Comparison of ENCODE assay signal across 9 cellular contexts in the genomic region with DNA sequence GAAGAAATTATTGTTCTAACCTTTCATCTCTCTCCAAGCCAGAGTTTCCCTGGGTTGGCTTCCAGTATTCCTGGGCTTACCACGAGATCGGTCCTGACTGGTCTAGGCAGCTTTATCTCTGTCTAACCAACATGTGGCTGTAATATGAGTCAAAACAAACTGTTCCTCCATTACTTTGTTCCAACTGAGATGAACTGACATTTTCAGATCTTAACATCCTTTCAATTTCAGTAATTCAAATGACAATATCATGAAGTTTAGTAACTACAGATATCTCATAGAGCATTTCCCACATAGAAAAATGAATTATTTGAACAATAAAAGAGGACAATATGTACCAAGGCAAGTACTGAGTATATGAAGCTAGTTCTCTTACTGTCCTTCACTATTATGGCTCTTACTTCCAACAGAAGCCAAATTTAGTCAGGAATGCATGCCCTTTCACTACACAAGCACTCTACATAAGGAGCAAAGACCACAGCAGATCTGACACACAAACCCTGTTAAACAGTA. TPM values are rescaled to one million over a fixed set of nuclear protein-coding genes. Genes with fewer than 3 reads are reported as not detected.
DNase-seq lines count a peak whose midpoint lies in the region; ATAC-seq and TF ChIP-seq lines count a peak whose summit lies in the region.
"Had no signal": no experiment of that assay in that cellular context is flagged by ENCODE, and none has a peak within 500 bp of the region (broad histone marks: within the 10 kb centered on the region; RNA-seq: fewer than 3 reads in every experiment).

No MANE protein-coding gene starts in this region.

- no peaks in the 10 kb centered on the region for H3K36me3 ChIP-seq in prostate gland
- no peaks in the 10 kb centered on the region for H3K36me3 ChIP-seq in mucosa of descending colon (ENCODE audit: low read depth)

- WGBS in prostate gland, result 22% methylated on average over 2 of the region's 2 CpGs

- ATAC-seq in GM18873 (IDR thresholded peaks at IDR 0.05; ENCODE audit: low FRiP score, unreplicated experiment) (no peak), mucosa of descending colon (no peak)

- intact Hi-C loops in prostate gland (cut with DNase I) (no loop called here), mucosa of descending colon (cut with DNase I, micrococcal nuclease) (no loop called here)

- TF ChIP-seq CTCF in epithelial cell of esophagus (IDR thresholded peaks at IDR 0.05; ENCODE audit: insufficient read depth, low read depth, low read length, missing control alignments), result no peak
- TF ChIP-seq CTCF in prostate gland (IDR thresholded peaks at IDR 0.05), result no peak
- TF ChIP-seq CTCF in mucosa of descending colon (IDR thresholded peaks at IDR 0.05), result no peak

- TF ChIP-seq POLR2A in prostate gland (IDR thresholded peaks at IDR 0.05), result no peak
- no peak for TF ChIP-seq POLR2A in erythroblast (IDR thresholded peaks at IDR 0.05; ENCODE audit: low read length)

- H3K9me3 ChIP-seq in prostate gland (no peaks in the 10 kb centered on the region), mucosa of descending colon (peaks cover 2% of the 10 kb centered on the region)

- peak overlapping the region; percentile 50 to 66 for H3K27ac ChIP-seq in prostate gland

- H3K4me1 ChIP-seq in prostate gland (replicated peaks) (no peaks in the 10 kb centered on the region), mucosa of descending colon (ENCODE audit: low read depth) (no peaks in the 10 kb centered on the region)

- H3K4me3 ChIP-seq in epithelial cell of esophagus (ENCODE audit: low read length) (no peak overlapping the region), prostate gland (no peak overlapping the region), mucosa of descending colon (no peak overlapping the region)

- DNase-seq in G401 (ENCODE audit: low spot score) (peak; percentile 24), NCI-H2196 (lab: John Stamatoyannopoulos, UW; ENCODE audit: unreplicated experiment) (peak; percentile 47), epithelial cell of esophagus (ENCODE audit: low read depth) (peak; percentile 65), prostate gland (ENCODE audit: low spot score) (peak; percentile 69), NCI-H1048 (lab: John Stamatoyannopoulos, UW) (no peak), erythroblast (lab: John Stamatoyannopoulos, UW) (no peak), mucosa of descending colon (no peak)
- DNase-seq: NCI-H774 had no signal

- no peaks in the 10 kb centered on the region for H3K27me3 ChIP-seq in prostate gland (replicated peaks; ENCODE audit: insufficient read depth)

- in situ Hi-C loops in G401 (cut with HindIII; ENCODE audit: low sequenced_read_pairs), result no loop called here

RNA-seq across cellular contexts. Expression of a gene that starts 15.5 kb away (rescaled TPM):
- total RNA-seq in G401 (2014; rRNA removed; shearing (Covaris generic)), result 24.5 and 24.7 TPM in 2 replicates
- total RNA-seq in prostate gland (10 to 100 TPM; 23.5 to 33.9 TPM), mucosa of descending colon (10 to 100 TPM; 19.9 to 44.2 (median 22.3) TPM)

RNA-seq across cellular contexts. Expression of a gene that starts 43.7 kb away (rescaled TPM):
- 65.3 and 122 TPM in 2 replicates for total RNA-seq in G401 (2014; rRNA removed; shearing (Covaris generic))
- 10 to 100 TPM; 30.6 to 41.9 TPM for total RNA-seq in prostate gland
- 10 to 100 TPM; 22.2 to 30.9 (median 30.5) TPM for total RNA-seq in mucosa of descending colon

Comparison
In these comparisons a context has a peak if more than half of its experiments do, and no peak if none do; other contexts are left out.
1. DNase-seq: peak in G401 (single experiment), NCI-H2196 (single experiment), epithelial cell of esophagus (single experiment) and prostate gland (single experiment); none in NCI-H1048 (single experiment), erythroblast (0 of 2) and mucosa of descending colon (0 of 3).